12 cellular contexts compared by ENCODE assay signal in the genomic region with DNA sequence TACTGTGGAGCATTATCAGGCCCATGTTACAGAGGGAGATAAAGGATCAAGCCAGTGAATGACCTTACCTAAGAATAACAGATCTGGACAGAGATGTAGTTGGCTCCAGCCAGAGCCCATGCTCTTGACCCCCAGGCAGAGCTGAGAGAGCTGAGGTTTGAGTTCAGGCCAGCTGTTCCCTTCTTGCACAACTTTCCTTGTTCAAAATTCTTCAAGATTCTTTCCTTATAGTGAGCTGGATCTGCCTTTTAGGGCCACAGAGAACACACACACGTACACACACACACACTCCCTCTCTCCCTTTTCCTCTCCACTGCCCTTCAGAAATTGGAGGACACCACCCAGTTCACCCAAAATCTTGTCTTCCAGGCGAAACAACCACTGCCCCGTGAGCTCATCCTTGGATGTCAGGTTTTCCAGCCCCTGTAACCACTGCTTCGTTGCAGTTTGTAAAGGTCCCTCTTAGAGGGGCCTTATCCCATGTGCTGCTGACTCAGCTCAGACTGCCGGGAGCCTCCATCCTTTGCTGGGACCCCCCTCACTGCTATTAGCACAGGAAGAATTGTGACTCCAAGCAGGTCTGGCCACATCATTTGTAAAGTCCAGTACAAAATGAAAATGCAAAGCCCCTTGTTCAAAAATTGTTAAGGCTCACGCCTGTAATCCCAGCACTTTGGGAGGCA. TPM values are rescaled to one million over a fixed set of nuclear protein-coding genes. Genes with fewer than 3 reads are reported as not detected.
DNase-seq lines count a peak whose midpoint lies in the region; ATAC-seq and TF ChIP-seq lines count a peak whose summit lies in the region.
"Had no signal": no experiment of that assay in that cellular context is flagged by ENCODE, and none has a peak within 500 bp of the region (broad histone marks: within the 10 kb centered on the region; RNA-seq: fewer than 3 reads in every experiment).

No MANE protein-coding gene starts in this region.

- in situ Hi-C loops in transverse colon (cut with MboI; ENCODE audit: low pct_ligation_motif_present in 1 of 4, low pct_unique_long_range_greater_than_20kb in 1 of 4, low sequenced_read_pairs in 3 of 4): no loop called here

- H3K36me3 ChIP-seq in lung (ENCODE audit: control insufficient read depth in 2 of 2, insufficient read depth in 2 of 2, low read length in 2 of 2) (no peaks in the 10 kb centered on the region), transverse colon (no peaks in the 10 kb centered on the region)

- peak; percentile 50 for DNase-seq in M059J (ENCODE audit: low read depth)
- peak; percentile 93 for DNase-seq in choroid plexus epithelial cell (ENCODE audit: low read depth)
- peak; percentile 49 for DNase-seq in lung (ENCODE audit: low spot score)
- DNase-seq in transverse colon: peak; percentile 40
- no peak for DNase-seq in caudate nucleus (lab: John Stamatoyannopoulos, UW)
- DNase-seq in cerebellum (ENCODE audit: low spot score): no peak
- DNase-seq: activated gamma-delta T cell; effector memory CD4-positive, alpha-beta T cell; NCI-H1436; RPMI8226 had no signal

- 64 to 77% methylated on average over 6 of the region's 6 CpGs for WGBS in lung, 2 donors
- WGBS in transverse colon (ENCODE audit: low coverage in 1 of 2), 2 donors: 74 to 92% methylated on average over 2 to 6 of the region's 6 CpGs

- ATAC-seq in lung (ENCODE audit: insufficient read depth, low FRiP score) (peak; percentile 13), GM21526 (IDR thresholded peaks at IDR 0.05; ENCODE audit: low FRiP score, unreplicated experiment) (no peak)
- ATAC-seq: activated CD4-positive, CD25-positive, alpha-beta regulatory T cell treated with anti-CD3 and anti-CD28 coated beads, Interleukin-2, amount 50 U/mL, for 24 hours had no signal

- TF ChIP-seq CTCF in choroid plexus epithelial cell (conservative IDR thresholded peaks at IDR 0.05; ENCODE audit: low read depth, low read length): no peak
- no peak for TF ChIP-seq CTCF in lung (IDR thresholded peaks at IDR 0.05; ENCODE audit: control extremely low read depth, extremely low read depth)
- TF ChIP-seq CTCF in transverse colon (IDR thresholded peaks at IDR 0.05): no peak

- H3K27me3 ChIP-seq in lung (ENCODE audit: control insufficient read depth, insufficient read depth) (no peaks in the 10 kb centered on the region), transverse colon (no peaks in the 10 kb centered on the region)

- no peak for TF ChIP-seq EP300 in transverse colon (IDR thresholded peaks at IDR 0.05; ENCODE audit: low read depth)

- no peaks in the 10 kb centered on the region for H3K9me3 ChIP-seq in lung (ENCODE audit: control insufficient read depth in 2 of 2, insufficient read depth in 1 of 2, low read length in 1 of 2)
- no peaks in the 10 kb centered on the region for H3K9me3 ChIP-seq in transverse colon

- H3K4me3 ChIP-seq in choroid plexus epithelial cell (ENCODE audit: low read depth, low read length) (no peak overlapping the region), lung (no peak overlapping the region), transverse colon (no peak overlapping the region)

- H3K27ac ChIP-seq in lung (ENCODE audit: low read depth in 1 of 2, low read length in 1 of 2): peak overlapping the region; percentile 5 to 26
- peak overlapping the region; percentile 72 to 85 (median 79) for H3K27ac ChIP-seq in transverse colon
- H3K27ac ChIP-seq in caudate nucleus (ENCODE audit: low read depth, low read length): no peak overlapping the region

- peaks cover 0 to 3% of the 10 kb centered on the region in 2 donors for H3K4me1 ChIP-seq in lung (ENCODE audit: control insufficient read depth in 2 of 2, insufficient read depth in 2 of 2, low read length in 2 of 2)
- H3K4me1 ChIP-seq in transverse colon: peaks cover 0 to 26% (median 6%) of the 10 kb centered on the region in 4 donors

- intact Hi-C loops in transverse colon (cut with DNase I; ENCODE audit: low total_unique reads): no loop called here

- TF ChIP-seq POLR2A in transverse colon (IDR thresholded peaks at IDR 0.05): no peak

RNA-seq across cellular contexts. Expression of gene PTGES, which starts 10.5 kb away (rescaled TPM):
- 0.10 and 1.0 TPM in 2 replicates for total RNA-seq in M059J (2014; rRNA removed; shearing (Covaris generic))
- 10 to 100 TPM; 12.0 to 16.0 TPM for total RNA-seq in lung
- polyA plus RNA-seq in lung: 10 to 100 TPM in 1 of 2 donors, 1 to 10 TPM in 1; 8.0 to 19.8 TPM
- total RNA-seq in transverse colon: 10 to 100 TPM in 1 of 4 donors, 1 to 10 TPM in 1, under 1 TPM in 2; 0.75 to 11.0 (median 2.2) TPM
- total RNA-seq in cerebellum: 1.5 TPM

RNA-seq across cellular contexts. Expression of gene TOR1B, which starts 39.6 kb away (rescaled TPM):
- 68.5 and 74.6 TPM in 2 replicates for total RNA-seq in M059J (2014; rRNA removed; shearing (Covaris generic))
- total RNA-seq in lung (10 to 100 TPM; 25.5 to 26.4 TPM), transverse colon (100 to 1,000 TPM in 1 of 4 donors, 10 to 100 TPM in 3; 49.0 to 105 (median 62.7) TPM), cerebellum (31.8 TPM)
- polyA plus RNA-seq in lung: 10 to 100 TPM; 10.1 to 26.7 TPM

Comparison
In these comparisons a context has a peak if more than half of its experiments do, and no peak if none do; other contexts are left out.
1. DNase-seq: peak in M059J (single experiment), choroid plexus epithelial cell (single experiment), lung (single experiment) and transverse colon (single experiment); none in caudate nucleus (0 of 61) and cerebellum (single experiment).